ENCODE assay signal across 22 cellular contexts in the genomic region with DNA sequence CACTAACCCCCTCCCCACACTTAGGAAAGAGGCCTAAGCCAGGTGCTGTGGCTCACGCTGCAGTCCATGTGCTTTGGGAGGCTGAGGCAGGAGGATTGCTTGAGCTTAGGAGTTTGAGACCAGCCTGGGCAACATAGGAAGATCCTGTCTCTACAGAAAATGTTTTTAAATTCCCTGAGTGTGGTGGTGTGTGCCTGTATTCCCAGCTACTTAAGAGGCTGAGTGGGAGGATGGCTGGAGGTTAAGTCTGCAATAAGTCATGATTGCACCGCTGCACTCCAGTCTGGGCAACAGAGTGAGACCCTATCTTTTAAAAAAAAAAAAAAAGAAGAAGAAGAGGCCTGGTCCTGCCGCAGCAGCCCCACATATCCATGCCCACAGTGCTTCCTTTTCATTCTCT. TPM values are rescaled to one million over a fixed set of nuclear protein-coding genes. Genes with fewer than 3 reads are reported as not detected.
DNase-seq lines count a peak whose midpoint lies in the region; ATAC-seq and TF ChIP-seq lines count a peak whose summit lies in the region.
"Had no signal": no experiment of that assay in that cellular context is flagged by ENCODE, and none has a peak within 500 bp of the region (broad histone marks: within the 10 kb centered on the region; RNA-seq: fewer than 3 reads in every experiment).

No MANE protein-coding gene starts in this region.

- peaks cover 41% of the 10 kb centered on the region for H3K36me3 Mint-ChIP-seq in brain
- H3K36me3 Mint-ChIP-seq in neural crest cell (ENCODE audit: low read depth), result peaks cover 12% of the 10 kb centered on the region
- H3K36me3 Mint-ChIP-seq: activated naive CD4-positive, alpha-beta T cell treated with anti-CD3 and anti-CD28 coated beads, Interleukin-2, amount 50 U/mL, for 72 hours had no signal

- H3K27me3 Mint-ChIP-seq in brain (no peaks in the 10 kb centered on the region), neural crest cell (ENCODE audit: low read depth) (peaks cover 3% of the 10 kb centered on the region)
- H3K27me3 Mint-ChIP-seq: activated CD4-positive, alpha-beta memory T cell treated with anti-CD3 and anti-CD28 coated beads, Interleukin-2, amount 10 ng/mL, durations not matched to agents 7 days and 5 days; naive thymus-derived CD8-positive, alpha-beta T cell; stimulated activated memory B cell treated with anti-CD40 and anti-IgM and Interleukin-4, amounts not matched to agents 10 μg/mL and 1 μg/mL and 100 μg/mL, for 72 hours had no signal

- peaks cover 31% of the 10 kb centered on the region for H3K4me1 ChIP-seq in left ventricle myocardium inferior
- H3K4me1 ChIP-seq in heart left ventricle, result peaks cover 0 to 24% (median 6%) of the 10 kb centered on the region in 12 donors
- H3K4me1 ChIP-seq: A549 had no signal

- H3K9me3 Mint-ChIP-seq in brain, result peaks cover 0 to 5% (median 0%) of the 10 kb centered on the region in 5 experiments
- H3K9me3 Mint-ChIP-seq in neural crest cell, result no peaks in the 10 kb centered on the region
- H3K9me3 Mint-ChIP-seq: activated CD4-positive, alpha-beta memory T cell treated with anti-CD3 and anti-CD28 coated beads, Interleukin-2, amount 10 ng/mL, durations not matched to agents 7 days and 5 days; activated naive CD4-positive, alpha-beta T cell treated with anti-CD3 and anti-CD28 coated beads, Interleukin-2, amount 50 U/mL, for 72 hours; CD8-positive, alpha-beta T cell; naive thymus-derived CD8-positive, alpha-beta T cell; stimulated activated memory B cell treated with anti-CD40 and anti-IgM and Interleukin-4, amounts not matched to agents 10 μg/mL and 1 μg/mL and 100 μg/mL, for 72 hours had no signal

- H3K9me3 ChIP-seq in left ventricle myocardium inferior (replicated peaks), result no peaks in the 10 kb centered on the region
- no peaks in the 10 kb centered on the region for H3K9me3 ChIP-seq in heart left ventricle
- H3K9me3 ChIP-seq: A549, upper lobe of left lung had no signal

- H3K27me3 ChIP-seq in left ventricle myocardium inferior (ENCODE audit: low read depth), result no peaks in the 10 kb centered on the region
- H3K27me3 ChIP-seq in heart left ventricle, result no peaks in the 10 kb centered on the region
- H3K27me3 ChIP-seq: upper lobe of left lung had no signal

- H3K27ac Mint-ChIP-seq in brain, result peak overlapping the region in 3 of 5 experiments; percentile 92 to 99 (median 92)
- H3K27ac Mint-ChIP-seq in neural crest cell (ENCODE audit: unreplicated experiment), result peak overlapping the region; percentile 81
- H3K27ac Mint-ChIP-seq: CD8-positive, alpha-beta T cell; stimulated activated memory B cell treated with anti-CD40 and anti-IgM and Interleukin-4, amounts not matched to agents 10 μg/mL and 1 μg/mL and 100 μg/mL, for 72 hours had no signal

- DNase-seq in left ventricle myocardium inferior (no peak), heart left ventricle (no peak), neural crest cell (ENCODE audit: low read depth, low spot score) (no peak), GM19240 (ENCODE audit: insufficient read length, low spot score) (no peak), DMS79 (lab: John Stamatoyannopoulos, UW) (no peak)
- no peak for DNase-seq in effector CD4-positive, alpha-beta T cell
- DNase-seq: activated CD4-positive, alpha-beta memory T cell treated with anti-CD3 and anti-CD28 coated beads, Interleukin-2, amount 10 ng/mL, durations not matched to agents 7 days and 5 days; activated CD4-positive, alpha-beta T cell treated with anti-CD3 and anti-CD28 coated beads for 1 hour; activated CD8-positive, alpha-beta memory T cell treated with anti-CD3 and anti-CD28 coated beads, Interleukin-2, amount 50 U/mL, for 4 hours; CD8-positive, alpha-beta T cell; effector CD8-positive, alpha-beta T cell; erythroblast; NCI-H2081; NK-92 treated with Interleukin-12 subunit alpha and Interleukin-12 subunit beta, amount 100 ng/mL, for 24 hours; PC-3 had no signal

- 91 to 96% (median 92%) methylated on average over 3 of the region's 3 CpGs for WGBS in heart left ventricle, 4 donors

- peaks cover 27% of the 10 kb centered on the region for H3K36me3 ChIP-seq in left ventricle myocardium inferior
- H3K36me3 ChIP-seq in heart left ventricle, result peaks cover 0 to 41% (median 26%) of the 10 kb centered on the region in 9 donors

- intact Hi-C loops in left ventricle myocardium inferior (cut with micrococcal nuclease) (no loop called here), heart left ventricle (cut with DNase I) (no loop called here)

- no peak for ATAC-seq in heart left ventricle
- ATAC-seq in GM21381 (IDR thresholded peaks at IDR 0.05; ENCODE audit: unreplicated experiment), result no peak
- ATAC-seq: A549; activated naive CD4-positive, alpha-beta T cell treated with anti-CD3 and anti-CD28 coated beads, Interleukin-2, amount 50 U/mL, for 72 hours; CD8-positive, alpha-beta T cell; naive thymus-derived CD8-positive, alpha-beta T cell; PC-3; stimulated activated memory B cell treated with anti-CD40 and anti-IgM and Interleukin-4, amounts not matched to agents 10 μg/mL and 1 μg/mL and 100 μg/mL, for 72 hours had no signal

- peak overlapping the region; percentile 25 for H3K27ac ChIP-seq in left ventricle myocardium inferior (replicated peaks)
- peak overlapping the region in 1 of 12 donors; percentile 8 for H3K27ac ChIP-seq in heart left ventricle
- H3K27ac ChIP-seq: A549 had no signal

- TF ChIP-seq POLR2A in heart left ventricle (IDR thresholded peaks at IDR 0.05), result no peak

- TF ChIP-seq CTCF in left ventricle myocardium inferior (IDR thresholded peaks at IDR 0.05; ENCODE audit: borderline replicate concordance) (no peak), heart left ventricle (IDR thresholded peaks at IDR 0.05) (no peak), brain (conservative IDR thresholded peaks at IDR 0.05) (no peak), neural crest cell (conservative IDR thresholded peaks at IDR 0.05) (no peak)

- H3K4me3 Mint-ChIP-seq in brain, result no peak overlapping the region
- H3K4me3 Mint-ChIP-seq in neural crest cell, result peak overlapping the region; percentile 87
- H3K4me3 Mint-ChIP-seq: activated CD4-positive, alpha-beta memory T cell treated with anti-CD3 and anti-CD28 coated beads, Interleukin-2, amount 10 ng/mL, durations not matched to agents 7 days and 5 days; CD8-positive, alpha-beta T cell; naive thymus-derived CD8-positive, alpha-beta T cell; stimulated activated memory B cell treated with anti-CD40 and anti-IgM and Interleukin-4, amounts not matched to agents 10 μg/mL and 1 μg/mL and 100 μg/mL, for 72 hours had no signal

- H3K4me3 ChIP-seq in left ventricle myocardium inferior (no peak overlapping the region), heart left ventricle (no peak overlapping the region)
- H3K4me3 ChIP-seq: A549, upper lobe of left lung had no signal

- H3K4me1 Mint-ChIP-seq in brain (peaks cover 44% of the 10 kb centered on the region), neural crest cell (peaks cover 69% of the 10 kb centered on the region)
- H3K4me1 Mint-ChIP-seq: stimulated activated memory B cell treated with anti-CD40 and anti-IgM and Interleukin-4, amounts not matched to agents 10 μg/mL and 1 μg/mL and 100 μg/mL, for 72 hours had no signal

RNA-seq across cellular contexts. Expression of a gene that starts 27.7 kb away (rescaled TPM):
- total RNA-seq in left ventricle myocardium inferior, result 53.1 TPM
- 10 to 100 TPM; 32.8 to 75.9 (median 49.9) TPM for total RNA-seq in heart left ventricle
- polyA plus RNA-seq in heart left ventricle, result 10 to 100 TPM; 31.0 to 43.5 TPM
- polyA plus RNA-seq in brain (ENCODE audit: insufficient read depth, low read depth, low replicate concordance), result 61.8 TPM
- total RNA-seq in neural crest cell, result 79.2 and 88.7 TPM in 2 replicates

RNA-seq across cellular contexts. Expression of a gene that starts 46.9 kb away (rescaled TPM):
- total RNA-seq in left ventricle myocardium inferior (2.0 TPM), heart left ventricle (1 to 10 TPM; 1.3 to 4.3 (median 2.6) TPM), neural crest cell (65.3 and 66.5 TPM in 2 replicates)
- polyA plus RNA-seq in heart left ventricle (1 to 10 TPM; 1.9 to 2.1 TPM), brain (ENCODE audit: insufficient read depth, low read depth, low replicate concordance) (4.1 TPM)

Comparison
In these comparisons a context has a peak if more than half of its experiments do, and no peak if none do; other contexts are left out.
1. RNA of a gene that starts 46.9 kb away (total RNA-seq): 65.3 to 66.5 TPM in neural crest cell; 1.3 to 4.3 TPM in heart left ventricle and 2.0 TPM in left ventricle myocardium inferior (single experiment); every median in the first group is over 10 times any median in the second.